Comparison of ENCODE assay signal across 9 cellular contexts in genomic region chr17:39687101-39687545, GRCh38. TPM values are rescaled to one million over a fixed set of nuclear protein-coding genes. Genes with fewer than 3 reads are reported as not detected.
DNase-seq lines count a peak whose midpoint lies in the region; ATAC-seq lines count a peak whose summit lies in the region.
"Had no signal": no experiment of that assay in that cellular context is flagged by ENCODE, and none has a peak within 500 bp of the region (broad histone marks: within the 10 kb centered on the region; RNA-seq: fewer than 3 reads in every experiment).

No MANE protein-coding gene starts in this region.

- no peaks in the 10 kb centered on the region for H3K27me3 ChIP-seq in iPS-20b (ENCODE audit: insufficient read depth, low read length)

- CTCF ChIA-PET in activated CD4-positive, alpha-beta memory T cell treated with anti-CD3 and anti-CD28 coated beads, Interleukin-2, amount 10 ng/mL, durations not matched to agents 7 days and 5 days (lab: Charles Lee) = interaction anchor here (1.2 to 1.8 kb wide), 3 partner anchors 11 to 64 kb away, joined by 5 to 7 read pairs (median 5); no protein-coding TSS in a partner anchor

- peak overlapping the region; percentile 26 for H3K27ac ChIP-seq in iPS-20b (ENCODE audit: low read length)

- H3K4me3 ChIP-seq in iPS-20b (ENCODE audit: low read length) = peak overlapping the region; percentile 89

- H3K9me3 Mint-ChIP-seq in activated CD4-positive, alpha-beta memory T cell treated with anti-CD3 and anti-CD28 coated beads, Interleukin-2, amount 10 ng/mL, durations not matched to agents 7 days and 5 days = no peaks in the 10 kb centered on the region
- H3K9me3 Mint-ChIP-seq in stimulated activated naive CD8-positive, alpha-beta T cell treated with anti-CD3 and anti-CD28 coated beads, Interleukin-15, amount 100 ng/mL, for 72 hours = peaks cover 0 to 9% of the 10 kb centered on the region in 2 donors

- H3K4me1 ChIP-seq in iPS-20b (ENCODE audit: insufficient read depth, low read length) = peaks cover 25% of the 10 kb centered on the region

- H3K27me3 Mint-ChIP-seq in activated CD4-positive, alpha-beta memory T cell treated with anti-CD3 and anti-CD28 coated beads, Interleukin-2, amount 10 ng/mL, durations not matched to agents 7 days and 5 days = no peaks in the 10 kb centered on the region
- H3K27me3 Mint-ChIP-seq in stimulated activated naive CD8-positive, alpha-beta T cell treated with anti-CD3 and anti-CD28 coated beads, Interleukin-15, amount 100 ng/mL, for 72 hours = no peaks in the 10 kb centered on the region

- H3K9ac ChIP-seq in iPS-20b (ENCODE audit: low read depth, low read length) = peak overlapping the region; percentile 94; the same call in 1 of the 2 replicates

- ATAC-seq in stimulated activated naive CD8-positive, alpha-beta T cell treated with anti-CD3 and anti-CD28 coated beads, Interleukin-15, amount 100 ng/mL, for 72 hours = no peak
- no peak for ATAC-seq in GM19328 (IDR thresholded peaks at IDR 0.05; ENCODE audit: unreplicated experiment)

- peaks cover 7% of the 10 kb centered on the region for H3K36me3 ChIP-seq in iPS-20b (ENCODE audit: insufficient read depth, low read depth, low read length)

- peaks cover 28% of the 10 kb centered on the region for H3K4me1 Mint-ChIP-seq in activated CD4-positive, alpha-beta memory T cell treated with anti-CD3 and anti-CD28 coated beads, Interleukin-2, amount 10 ng/mL, durations not matched to agents 7 days and 5 days
- H3K4me1 Mint-ChIP-seq in stimulated activated naive CD8-positive, alpha-beta T cell treated with anti-CD3 and anti-CD28 coated beads, Interleukin-15, amount 100 ng/mL, for 72 hours = peaks cover 18% of the 10 kb centered on the region

- H3K9me3 ChIP-seq in iPS-20b (ENCODE audit: insufficient read depth, low read depth, low read length) = no peaks in the 10 kb centered on the region

- H3K36me3 Mint-ChIP-seq in activated CD4-positive, alpha-beta memory T cell treated with anti-CD3 and anti-CD28 coated beads, Interleukin-2, amount 10 ng/mL, durations not matched to agents 7 days and 5 days (ENCODE audit: low read depth) = peaks cover 22% of the 10 kb centered on the region

- DNase-seq in DMS79 treated with DMSO at 0.1 percent for 48 hours (lab: John Stamatoyannopoulos, UW) (peak; percentile 36), DMS79 (lab: John Stamatoyannopoulos, UW) (no peak), superior temporal gyrus (ENCODE audit: extremely low spot score) (no peak), kidney tubule cell (ENCODE audit: low spot score) (no peak)
- DNase-seq in activated CD4-positive, alpha-beta memory T cell treated with anti-CD3 and anti-CD28 coated beads, Interleukin-2, amount 10 ng/mL, durations not matched to agents 7 days and 5 days = no peak
- DNase-seq in stimulated activated naive CD8-positive, alpha-beta T cell treated with anti-CD3 and anti-CD28 coated beads, Interleukin-15, amount 100 ng/mL, for 72 hours = no peak

- POLR2A ChIA-PET in activated CD4-positive, alpha-beta memory T cell treated with anti-CD3 and anti-CD28 coated beads, Interleukin-2, amount 10 ng/mL, durations not matched to agents 7 days and 5 days (lab: Charles Lee) = interaction anchor here (0.6 to 4.1 kb wide), 8 partner anchors 10 to 69 kb away, joined by 3 to 71 read pairs (median 4); partner anchors contain the start of genes ERBB2 and MIEN1

- peak overlapping the region; percentile 94 for H3K27ac Mint-ChIP-seq in activated CD4-positive, alpha-beta memory T cell treated with anti-CD3 and anti-CD28 coated beads, Interleukin-2, amount 10 ng/mL, durations not matched to agents 7 days and 5 days
- no peak overlapping the region for H3K27ac Mint-ChIP-seq in stimulated activated naive CD8-positive, alpha-beta T cell treated with anti-CD3 and anti-CD28 coated beads, Interleukin-15, amount 100 ng/mL, for 72 hours

- H3K4me3 Mint-ChIP-seq in activated CD4-positive, alpha-beta memory T cell treated with anti-CD3 and anti-CD28 coated beads, Interleukin-2, amount 10 ng/mL, durations not matched to agents 7 days and 5 days = peak overlapping the region; percentile 95
- H3K4me3 Mint-ChIP-seq in stimulated activated naive CD8-positive, alpha-beta T cell treated with anti-CD3 and anti-CD28 coated beads, Interleukin-15, amount 100 ng/mL, for 72 hours = peak overlapping the region; percentile 87 to 97

RNA-seq across cellular contexts. Expression of gene PGAP3, which starts 0.7 kb away (rescaled TPM):
- total RNA-seq in activated CD4-positive, alpha-beta memory T cell treated with anti-CD3 and anti-CD28 coated beads, Interleukin-2, amount 10 ng/mL, durations not matched to agents 7 days and 5 days = 10 to 100 TPM; 14.0 to 14.2 TPM

RNA-seq across cellular contexts. Expression of gene ERBB2, which starts 12.7 kb away (rescaled TPM):
- total RNA-seq in activated CD4-positive, alpha-beta memory T cell treated with anti-CD3 and anti-CD28 coated beads, Interleukin-2, amount 10 ng/mL, durations not matched to agents 7 days and 5 days = 1 to 10 TPM; 5.1 to 6.0 TPM

RNA-seq across cellular contexts. Expression of gene PNMT, which starts 18.9 kb away (rescaled TPM):
- total RNA-seq in activated CD4-positive, alpha-beta memory T cell treated with anti-CD3 and anti-CD28 coated beads, Interleukin-2, amount 10 ng/mL, durations not matched to agents 7 days and 5 days = not detected
- total RNA-seq: A172 had no signal

RNA-seq across cellular contexts. Expression of gene TCAP, which starts 22.0 kb away (rescaled TPM):
- 1 to 10 TPM; 1.3 to 1.5 TPM for total RNA-seq in activated CD4-positive, alpha-beta memory T cell treated with anti-CD3 and anti-CD28 coated beads, Interleukin-2, amount 10 ng/mL, durations not matched to agents 7 days and 5 days

RNA-seq across cellular contexts. Expression of gene MIEN1, which starts 43.2 kb away (rescaled TPM):
- 10 to 100 TPM; 40.1 to 45.1 TPM for total RNA-seq in activated CD4-positive, alpha-beta memory T cell treated with anti-CD3 and anti-CD28 coated beads, Interleukin-2, amount 10 ng/mL, durations not matched to agents 7 days and 5 days
